ENCODE assay signal across 10 cellular contexts in genomic region chr15:47715856-47716445, GRCh38. TPM values are rescaled to one million over a fixed set of nuclear protein-coding genes. Genes with fewer than 3 reads are reported as not detected.
DNase-seq lines count a peak whose midpoint lies in the region; ATAC-seq, FAIRE-seq and TF ChIP-seq lines count a peak whose summit lies in the region.
"Had no signal": no experiment of that assay in that cellular context is flagged by ENCODE, and none has a peak within 500 bp of the region (broad histone marks: within the 10 kb centered on the region; RNA-seq: fewer than 3 reads in every experiment).

No MANE protein-coding gene starts in this region.

- no peak for FAIRE-seq in RCC 7860 (lab: Jason Lieb, UNC)

- POLR2A ChIA-PET in OCI-LY7 (lab: Charles Lee), result no interaction called here

- CTCF ChIA-PET in OCI-LY7 (lab: Charles Lee; ENCODE audit: unreplicated experiment), result no interaction called here

- no peak for TF ChIP-seq CTCF in lung (IDR thresholded peaks at IDR 0.05; ENCODE audit: control extremely low read depth, extremely low read depth)
- no peak for TF ChIP-seq CTCF in OCI-LY7 (conservative IDR thresholded peaks at IDR 0.05; ENCODE audit: low read length)

- intact Hi-C loops in OCI-LY7 (cut with micrococcal nuclease; ENCODE audit: unreplicated experiment), result no loop called here

- 52 to 54% methylated on average over 6 of the region's 6 CpGs for WGBS in ectodermal cell, 2 experiments
- 28 to 31% methylated on average over 6 of the region's 6 CpGs for WGBS in lung, 2 donors

- H3K36me3 ChIP-seq in ectodermal cell (ENCODE audit: control insufficient read depth, insufficient read depth, low read length), result no peaks in the 10 kb centered on the region
- no peaks in the 10 kb centered on the region for H3K36me3 ChIP-seq in lung (ENCODE audit: control insufficient read depth in 2 of 2, insufficient read depth in 2 of 2, low read length in 2 of 2)
- no peaks in the 10 kb centered on the region for H3K36me3 ChIP-seq in OCI-LY7 (ENCODE audit: insufficient read depth, low read length)

- H3K4me1 ChIP-seq in ectodermal cell (ENCODE audit: control insufficient read depth, insufficient read depth, low read length), result peaks cover 11% of the 10 kb centered on the region
- H3K4me1 ChIP-seq in lung (ENCODE audit: control insufficient read depth in 2 of 2, insufficient read depth in 2 of 2, low read length in 2 of 2), result peaks cover 8 to 10% of the 10 kb centered on the region in 2 donors
- no peaks in the 10 kb centered on the region for H3K4me1 ChIP-seq in OCI-LY7 (ENCODE audit: insufficient read depth, low read length, poor library complexity, severe bottlenecking)

- H3K27me3 ChIP-seq in ectodermal cell (ENCODE audit: control insufficient read depth, insufficient read depth, low read length, poor library complexity, severe bottlenecking) (peaks cover 23% of the 10 kb centered on the region), lung (ENCODE audit: control insufficient read depth, insufficient read depth) (no peaks in the 10 kb centered on the region)

- DNase-seq in NCI-H446 (lab: John Stamatoyannopoulos, UW), result peak; percentile 26 to 56
- DNase-seq in lung (ENCODE audit: low spot score), result no peak
- DNase-seq in stromal cell of bone marrow (ENCODE audit: low read depth), result peak; percentile 36
- no peak for DNase-seq in RCC 7860 (ENCODE audit: low spot score)
- DNase-seq in stimulated activated CD4-positive, alpha-beta T cell treated with anti-CD3 and anti-CD28 coated beads, Interleukin-12 subunit alpha, Interleukin-12 subunit beta, amount 100 ng/mL, for 4 hours, result no peak
- DNase-seq in OCI-LY7 (ENCODE audit: low spot score), result no peak
- DNase-seq: activated T-cell treated with anti-CD3 and anti-CD28 coated beads, Interleukin-2, amount 50 U/mL, for 48 hours; stimulated activated CD4-positive, alpha-beta T cell treated with anti-CD3 and anti-CD28 coated beads, Interleukin-4, amount 100 ng/mL, for 24 hours had no signal

- BruUV-seq in OCI-LY7 (replicated peaks; lab: Mats Ljungman, UMichigan), result no TSS peak

- no peak for ATAC-seq in lung (ENCODE audit: insufficient read depth, low FRiP score)
- no peak for ATAC-seq in HG02678 (IDR thresholded peaks at IDR 0.05; ENCODE audit: unreplicated experiment)

- no peaks in the 10 kb centered on the region for H3K79me2 ChIP-seq in OCI-LY7 (ENCODE audit: insufficient read depth, low read depth, low read length)

- H3K4me2 ChIP-seq in OCI-LY7 (ENCODE audit: low read length), result no peak overlapping the region

- H3K9me2 ChIP-seq in OCI-LY7 (ENCODE audit: insufficient read depth, low read length), result no peaks in the 10 kb centered on the region

- H3K9me3 ChIP-seq in ectodermal cell (ENCODE audit: control insufficient read depth, low read length) (no peaks in the 10 kb centered on the region), lung (ENCODE audit: control insufficient read depth in 2 of 2, insufficient read depth in 1 of 2, low read length in 1 of 2) (peaks cover 0 to 2% of the 10 kb centered on the region in 2 donors), OCI-LY7 (ENCODE audit: low read length) (no peaks in the 10 kb centered on the region)

- H2AFZ ChIP-seq in OCI-LY7 (ENCODE audit: low read length), result no peak overlapping the region

- H4K20me1 ChIP-seq in OCI-LY7 (ENCODE audit: insufficient read depth, low read length), result no peaks in the 10 kb centered on the region

- H3K4me3 ChIP-seq in ectodermal cell (ENCODE audit: insufficient read depth, low read depth, low read length), result no peak overlapping the region
- H3K4me3 ChIP-seq in lung, result no peak overlapping the region
- H3K4me3 ChIP-seq in OCI-LY7 (ENCODE audit: low read depth, low read length, poor library complexity, severe bottlenecking), result no peak overlapping the region

- H3K27ac ChIP-seq in ectodermal cell (ENCODE audit: insufficient read depth, low read depth, low read length, poor library complexity, severe bottlenecking), result peak overlapping the region; percentile 38
- H3K27ac ChIP-seq in lung (ENCODE audit: low read depth in 1 of 2, low read length in 1 of 2), result peak overlapping the region; percentile 5 to 6
- H3K27ac ChIP-seq in OCI-LY7 (ENCODE audit: low read depth, low read length, poor library complexity, severe bottlenecking), result no peak overlapping the region

RNA-seq across cellular contexts. Expression of gene SEMA6D, which starts 1.4 kb away (rescaled TPM):
- polyA plus RNA-seq in ectodermal cell (2013, experiment 1 of 4), result 9.4 TPM
- 7.2 TPM for polyA plus RNA-seq in ectodermal cell (2013, experiment 2 of 4)
- 12.6 TPM for polyA plus RNA-seq in ectodermal cell (2013, experiment 3 of 4)
- polyA plus RNA-seq in ectodermal cell (2013, experiment 4 of 4), result 13.7 TPM
- total RNA-seq in lung (10 to 100 TPM in 1 of 2 donors, 1 to 10 TPM in 1; 5.0 to 64.5 TPM), OCI-LY7 (2022) (not detected in 2 replicates)
- polyA plus RNA-seq in lung, result 1 to 10 TPM; 2.1 to 3.0 TPM
- not detected in 2 replicates for total RNA-seq in OCI-LY7 (2014; rRNA removed; shearing (Covaris generic))

Comparison
In these comparisons a context has a peak if more than half of its experiments do, and no peak if none do; other contexts are left out.
1. DNase-seq: peak in NCI-H446 (2 of 2) and stromal cell of bone marrow (single experiment); none in lung (single experiment), RCC 7860 (single experiment), stimulated activated CD4-positive, alpha-beta T cell treated with anti-CD3 and anti-CD28 coated beads, Interleukin-12 subunit alpha, Interleukin-12 subunit beta, amount 100 ng/mL, for 4 hours (single experiment) and OCI-LY7 (single experiment).
2. RNA of gene SEMA6D, which starts 1.4 kb away (total RNA-seq): 5.0 to 64.5 TPM in lung; not detected in OCI-LY7; every median in the first group is over 4 times any median in the second.